Comparison of ENCODE assay signal across 8 cellular contexts in genomic region chr7:152076324-152076821, GRCh38. TPM values are rescaled to one million over a fixed set of nuclear protein-coding genes. Genes with fewer than 3 reads are reported as not detected.
DNase-seq lines count a peak whose midpoint lies in the region; ATAC-seq and TF ChIP-seq lines count a peak whose summit lies in the region.

No MANE protein-coding gene starts in this region.

- ATAC-seq in stimulated activated naive CD8-positive, alpha-beta T cell treated with anti-CD3 and anti-CD28 coated beads, Interleukin-15, amount 100 ng/mL, for 72 hours: peak; percentile 45

- DNase-seq in cardiac muscle cell (ENCODE audit: low read depth in 1 of 2, low spot score in 1 of 2) (peak; percentile 18 to 20), right atrium auricular region (ENCODE audit: low spot score) (no peak), SJCRH30 (peak; percentile 17 to 35), left ventricle myocardium inferior (no peak), kidney glomerular epithelial cell (lab: John Stamatoyannopoulos, UW) (no peak), hippocampal formation (lab: John Stamatoyannopoulos, UW) (no peak)
- no peak for DNase-seq in stimulated activated naive CD8-positive, alpha-beta T cell treated with anti-CD3 and anti-CD28 coated beads, Interleukin-15, amount 100 ng/mL, for 72 hours
- no peak for DNase-seq in effector CD4-positive, alpha-beta T cell

- H3K9me3 ChIP-seq in cardiac muscle cell (ENCODE audit: low read depth) (no peaks in the 10 kb centered on the region), right atrium auricular region (no peaks in the 10 kb centered on the region), SJCRH30 (replicated peaks) (no peaks in the 10 kb centered on the region), left ventricle myocardium inferior (replicated peaks) (no peaks in the 10 kb centered on the region)

- peaks cover 63% of the 10 kb centered on the region for H3K4me1 Mint-ChIP-seq in stimulated activated naive CD8-positive, alpha-beta T cell treated with anti-CD3 and anti-CD28 coated beads, Interleukin-15, amount 100 ng/mL, for 72 hours

- H3K9me3 Mint-ChIP-seq in stimulated activated naive CD8-positive, alpha-beta T cell treated with anti-CD3 and anti-CD28 coated beads, Interleukin-15, amount 100 ng/mL, for 72 hours: no peaks in the 10 kb centered on the region

- H3K36me3 ChIP-seq in cardiac muscle cell (no peaks in the 10 kb centered on the region), right atrium auricular region (no peaks in the 10 kb centered on the region), SJCRH30 (no peaks in the 10 kb centered on the region), left ventricle myocardium inferior (no peaks in the 10 kb centered on the region)

- intact Hi-C loops in left ventricle myocardium inferior (cut with micrococcal nuclease): no loop called here

- H3K4me3 ChIP-seq in cardiac muscle cell (no peak overlapping the region), right atrium auricular region (no peak overlapping the region), SJCRH30 (no peak overlapping the region), left ventricle myocardium inferior (no peak overlapping the region)

- no peak overlapping the region for H3K27ac ChIP-seq in cardiac muscle cell
- H3K27ac ChIP-seq in right atrium auricular region: no peak overlapping the region
- no peak overlapping the region for H3K27ac ChIP-seq in SJCRH30
- H3K27ac ChIP-seq in left ventricle myocardium inferior (replicated peaks): no peak overlapping the region

- H3K4me1 ChIP-seq in cardiac muscle cell (ENCODE audit: low read depth) (peaks cover 13% of the 10 kb centered on the region), right atrium auricular region (peaks cover 0 to 21% of the 10 kb centered on the region in 2 donors), SJCRH30 (peaks cover 8% of the 10 kb centered on the region; the same call in 1 of the 2 replicates), left ventricle myocardium inferior (peaks cover 20% of the 10 kb centered on the region)

- no peak overlapping the region for H3K4me3 Mint-ChIP-seq in stimulated activated naive CD8-positive, alpha-beta T cell treated with anti-CD3 and anti-CD28 coated beads, Interleukin-15, amount 100 ng/mL, for 72 hours

- H3K27me3 Mint-ChIP-seq in stimulated activated naive CD8-positive, alpha-beta T cell treated with anti-CD3 and anti-CD28 coated beads, Interleukin-15, amount 100 ng/mL, for 72 hours: no peaks in the 10 kb centered on the region

- H3K27ac Mint-ChIP-seq in stimulated activated naive CD8-positive, alpha-beta T cell treated with anti-CD3 and anti-CD28 coated beads, Interleukin-15, amount 100 ng/mL, for 72 hours: no peak overlapping the region

- H3K27me3 ChIP-seq in cardiac muscle cell: no peaks in the 10 kb centered on the region
- H3K27me3 ChIP-seq in right atrium auricular region: no peaks in the 10 kb centered on the region
- no peaks in the 10 kb centered on the region for H3K27me3 ChIP-seq in SJCRH30
- H3K27me3 ChIP-seq in left ventricle myocardium inferior (ENCODE audit: low read depth): no peaks in the 10 kb centered on the region

- TF ChIP-seq CTCF in cardiac muscle cell (IDR thresholded peaks at IDR 0.05; ENCODE audit: low read depth, low read length) (peak; percentile 33), right atrium auricular region (IDR thresholded peaks at IDR 0.05) (peak in 1 of 2 donors; percentile 47), left ventricle myocardium inferior (IDR thresholded peaks at IDR 0.05; ENCODE audit: borderline replicate concordance) (peak; percentile 43)

RNA-seq across cellular contexts. Expression of gene GALNT11, which starts 50.9 kb away (rescaled TPM):
- total RNA-seq in cardiac muscle cell: 41.6 and 44.3 TPM in 2 replicates
- polyA plus RNA-seq in cardiac muscle cell: 49.4 and 53.7 TPM in 2 replicates
- total RNA-seq in right atrium auricular region: 10 to 100 TPM; 25.1 to 28.6 TPM
- total RNA-seq in SJCRH30 (2014; rRNA removed; shearing (Covaris generic)): 45.2 and 50.0 TPM in 2 replicates
- total RNA-seq in left ventricle myocardium inferior: 18.6 TPM

Comparison
In these comparisons a context has a peak if more than half of its experiments do, and no peak if none do; other contexts are left out.
1. DNase-seq: peak in cardiac muscle cell (2 of 2) and SJCRH30 (2 of 2); none in right atrium auricular region (single experiment), left ventricle myocardium inferior (single experiment), stimulated activated naive CD8-positive, alpha-beta T cell treated with anti-CD3 and anti-CD28 coated beads, Interleukin-15, amount 100 ng/mL, for 72 hours (0 of 2), kidney glomerular epithelial cell (single experiment), hippocampal formation (0 of 2) and effector CD4-positive, alpha-beta T cell (single experiment).